Comparison of ENCODE assay signal across 9 cellular contexts in genomic region chr7:103447073-103447960, GRCh38. TPM values are rescaled to one million over a fixed set of nuclear protein-coding genes. Genes with fewer than 3 reads are reported as not detected.
DNase-seq lines count a peak whose midpoint lies in the region; ATAC-seq and TF ChIP-seq lines count a peak whose summit lies in the region.
"Had no signal": no experiment of that assay in that cellular context is flagged by ENCODE, and none has a peak within 500 bp of the region (broad histone marks: within the 10 kb centered on the region; RNA-seq: fewer than 3 reads in every experiment).

No MANE protein-coding gene starts in this region.

- H3K36me3 Mint-ChIP-seq in CD4-positive, alpha-beta T cell (ENCODE audit: low read depth) = no peaks in the 10 kb centered on the region
- no peaks in the 10 kb centered on the region for H3K36me3 Mint-ChIP-seq in activated naive CD4-positive, alpha-beta T cell treated with anti-CD3 and anti-CD28 coated beads, Interleukin-2, amount 10 ng/mL, durations not matched to agents 7 days and 5 days

- peaks cover 94% of the 10 kb centered on the region for H3K27me3 Mint-ChIP-seq in CD4-positive, alpha-beta T cell
- peaks cover 67% of the 10 kb centered on the region for H3K27me3 Mint-ChIP-seq in activated naive CD4-positive, alpha-beta T cell treated with anti-CD3 and anti-CD28 coated beads, Interleukin-2, amount 10 ng/mL, durations not matched to agents 7 days and 5 days

- H3K4me1 Mint-ChIP-seq in CD4-positive, alpha-beta T cell (ENCODE audit: low read depth) = peaks cover 18% of the 10 kb centered on the region
- H3K4me1 Mint-ChIP-seq in activated naive CD4-positive, alpha-beta T cell treated with anti-CD3 and anti-CD28 coated beads, Interleukin-2, amount 10 ng/mL, durations not matched to agents 7 days and 5 days = peaks cover 9% of the 10 kb centered on the region

- H3K27me3 ChIP-seq in CD4-positive, alpha-beta T cell (ENCODE audit: control insufficient read depth, insufficient read depth, low read length) = peaks cover 45% of the 10 kb centered on the region
- H3K27me3 ChIP-seq in HL-60 (ENCODE audit: insufficient read depth, poor library complexity, severe bottlenecking) (peaks cover 43% of the 10 kb centered on the region), right atrium auricular region (peaks cover 7 to 11% of the 10 kb centered on the region in 2 donors), sigmoid colon (peaks cover 5 to 54% (median 22%) of the 10 kb centered on the region in 3 donors)

- no peaks in the 10 kb centered on the region for H3K36me3 ChIP-seq in right atrium auricular region
- no peaks in the 10 kb centered on the region for H3K36me3 ChIP-seq in sigmoid colon

- no peaks in the 10 kb centered on the region for H3K9me3 ChIP-seq in CD4-positive, alpha-beta T cell (ENCODE audit: control insufficient read depth, low read length)
- peaks cover 0 to 4% of the 10 kb centered on the region in 2 donors for H3K9me3 ChIP-seq in right atrium auricular region
- no peaks in the 10 kb centered on the region for H3K9me3 ChIP-seq in sigmoid colon

- peak; percentile 26 for TF ChIP-seq CTCF in CD4-positive, alpha-beta T cell (IDR thresholded peaks at IDR 0.05)
- TF ChIP-seq CTCF in HL-60 (IDR thresholded peaks at IDR 0.05; ENCODE audit: insufficient read depth, low read length) (peak; percentile 83), right atrium auricular region (IDR thresholded peaks at IDR 0.05) (peak; percentile 18 to 59), sigmoid colon (IDR thresholded peaks at IDR 0.05) (peak in 1 of 4 experiments; percentile 29)

- H3K27ac ChIP-seq in CD4-positive, alpha-beta T cell (ENCODE audit: low read depth, low read length) = no peak overlapping the region
- H3K27ac ChIP-seq in HL-60 (replicated peaks) (no peak overlapping the region), right atrium auricular region (no peak overlapping the region), sigmoid colon (no peak overlapping the region)

- no peak for TF ChIP-seq EP300 in sigmoid colon (IDR thresholded peaks at IDR 0.05)

- peak; percentile 52 for ATAC-seq in CD4-positive, alpha-beta T cell (ENCODE audit: poor library complexity)
- ATAC-seq in GM18868 (IDR thresholded peaks at IDR 0.05; ENCODE audit: unreplicated experiment) = peak; percentile 92

- no peak overlapping the region for H3K4me3 ChIP-seq in HL-60 (replicated peaks; ENCODE audit: insufficient read depth, low read length)
- H3K4me3 ChIP-seq in right atrium auricular region = no peak overlapping the region
- H3K4me3 ChIP-seq in sigmoid colon = no peak overlapping the region

- H3K4me1 ChIP-seq in right atrium auricular region (peaks cover 0 to 10% of the 10 kb centered on the region in 2 donors), sigmoid colon (peaks cover 0 to 14% (median 11%) of the 10 kb centered on the region in 4 donors)

- TF ChIP-seq POLR2A in sigmoid colon (IDR thresholded peaks at IDR 0.05) = no peak

- peak in 2 of 10 experiments; percentile 5 to 8 for DNase-seq in CD4-positive, alpha-beta T cell
- DNase-seq in HL-60 (ENCODE audit: low read depth in 1 of 2, low spot score in 1 of 2) (peak; percentile 7 to 53), NCI-H748 treated with DMSO at 0.1 percent for 48 hours (lab: John Stamatoyannopoulos, UW) (peak; percentile 89), right atrium auricular region (ENCODE audit: low spot score) (no peak), smooth muscle cell of the brain vasculature (ENCODE audit: low read depth, low spot score) (peak; percentile 7), sigmoid colon (no peak)
- DNase-seq in activated naive CD4-positive, alpha-beta T cell treated with anti-CD3 and anti-CD28 coated beads, Interleukin-2, amount 10 ng/mL, durations not matched to agents 7 days and 5 days = peak; percentile 56

- no peak overlapping the region for H3K4me3 Mint-ChIP-seq in CD4-positive, alpha-beta T cell
- H3K4me3 Mint-ChIP-seq in activated naive CD4-positive, alpha-beta T cell treated with anti-CD3 and anti-CD28 coated beads, Interleukin-2, amount 10 ng/mL, durations not matched to agents 7 days and 5 days = no peak overlapping the region

- CTCF ChIA-PET in CD4-positive, alpha-beta T cell (lab: Charles Lee) = no interaction called here
- CTCF ChIA-PET in activated naive CD4-positive, alpha-beta T cell treated with anti-CD3 and anti-CD28 coated beads, Interleukin-2, amount 10 ng/mL, durations not matched to agents 7 days and 5 days (lab: Charles Lee) = interaction anchor here (0.6 kb wide), 1 partner anchor 348 kb away, joined by 3 read pairs; no protein-coding TSS in a partner anchor

- H3K9me3 Mint-ChIP-seq in CD4-positive, alpha-beta T cell = peaks cover 7% of the 10 kb centered on the region
- peaks cover 6% of the 10 kb centered on the region for H3K9me3 Mint-ChIP-seq in activated naive CD4-positive, alpha-beta T cell treated with anti-CD3 and anti-CD28 coated beads, Interleukin-2, amount 10 ng/mL, durations not matched to agents 7 days and 5 days

- POLR2A ChIA-PET in CD4-positive, alpha-beta T cell (lab: Charles Lee) = no interaction called here

- H3K27ac Mint-ChIP-seq in CD4-positive, alpha-beta T cell = no peak overlapping the region
- no peak overlapping the region for H3K27ac Mint-ChIP-seq in activated naive CD4-positive, alpha-beta T cell treated with anti-CD3 and anti-CD28 coated beads, Interleukin-2, amount 10 ng/mL, durations not matched to agents 7 days and 5 days

- WGBS in sigmoid colon, 2 donors = 3 to 11% methylated on average over 17 of the region's 17 CpGs

- intact Hi-C loops in CD4-positive, alpha-beta T cell (cut with DNase I, micrococcal nuclease) = no loop called here
- intact Hi-C loops in sigmoid colon (cut with DNase I) = no loop called here

RNA-seq across cellular contexts. Expression of gene SLC26A5, which starts 1.3 kb away (rescaled TPM):
- not detected for total RNA-seq in CD4-positive, alpha-beta T cell
- total RNA-seq in right atrium auricular region (not detected), sigmoid colon (under 1 TPM in 3 of 4 donors, not detected in 1; 0.33 to 0.54 (median 0.36) TPM)
- under 1 TPM in 1 of 3 donors, not detected in 2; 0.04 TPM for polyA plus RNA-seq in sigmoid colon
- total RNA-seq: skeletal muscle tissue had no signal

Comparison
In these comparisons a context has a peak if more than half of its experiments do, and no peak if none do; other contexts are left out.
1. DNase-seq: peak in HL-60 (2 of 2), NCI-H748 treated with DMSO at 0.1 percent for 48 hours (single experiment), activated naive CD4-positive, alpha-beta T cell treated with anti-CD3 and anti-CD28 coated beads, Interleukin-2, amount 10 ng/mL, durations not matched to agents 7 days and 5 days (single experiment) and smooth muscle cell of the brain vasculature (single experiment); none in right atrium auricular region (single experiment) and sigmoid colon (single experiment).